ENCODE assay signal across 10 cellular contexts in genomic region chr3:172096881-172097420, GRCh38. TPM values are rescaled to one million over a fixed set of nuclear protein-coding genes. Genes with fewer than 3 reads are reported as not detected.
DNase-seq lines count a peak whose midpoint lies in the region; ATAC-seq and TF ChIP-seq lines count a peak whose summit lies in the region.
"Had no signal": no experiment of that assay in that cellular context is flagged by ENCODE, and none has a peak within 500 bp of the region (broad histone marks: within the 10 kb centered on the region; RNA-seq: fewer than 3 reads in every experiment).

No MANE protein-coding gene starts in this region.

- peaks cover 0 to 55% (median 22%) of the 10 kb centered on the region in 4 donors for H3K4me1 ChIP-seq in right lobe of liver

- in situ Hi-C loops in brain microvascular endothelial cell (cut with HindIII; ENCODE audit: low pct_ligation_motif_present, low sequenced_read_pairs) = no loop called here

- peak; percentile 54 for DNase-seq in AG08395 (ENCODE audit: low spot score)
- DNase-seq in LoVo (ENCODE audit: low spot score) = peak; percentile 41
- DNase-seq in brain microvascular endothelial cell = peak; percentile 71
- DNase-seq in right lobe of liver = peak in 1 of 3 donors; percentile 57
- no peak for DNase-seq in stimulated activated CD4-positive, alpha-beta T cell treated with anti-CD3 and anti-CD28 coated beads, Interleukin-4, amount 100 ng/mL, for 1 hour
- DNase-seq in stimulated activated CD4-positive, alpha-beta T cell treated with anti-CD3 and anti-CD28 coated beads, Interleukin-15, amount 100 ng/mL, for 24 hours = no peak
- DNase-seq: CD4-positive, alpha-beta memory T cell; NCI-H1694 treated with DMSO at 0.1 percent for 48 hours had no signal

- H3K36me3 ChIP-seq in brain microvascular endothelial cell (replicated peaks) = peaks cover 6% of the 10 kb centered on the region
- no peaks in the 10 kb centered on the region for H3K36me3 ChIP-seq in right lobe of liver

- 31% methylated on average over 3 of the region's 3 CpGs for WGBS in right lobe of liver (ENCODE audit: insufficient coverage, low coverage, low lambda C conversion rate, missing lambda C conversion rate)

- no peak for TF ChIP-seq POLR2A in right lobe of liver (IDR thresholded peaks at IDR 0.05)

- H3K27me3 ChIP-seq in brain microvascular endothelial cell (replicated peaks) (no peaks in the 10 kb centered on the region), right lobe of liver (no peaks in the 10 kb centered on the region)

- no peaks in the 10 kb centered on the region for H3K9me3 ChIP-seq in right lobe of liver

- no peak for TF ChIP-seq CTCF in brain microvascular endothelial cell (IDR thresholded peaks at IDR 0.05; ENCODE audit: low read depth, low read length, missing control alignments)
- TF ChIP-seq CTCF in right lobe of liver (IDR thresholded peaks at IDR 0.05) = no peak

- ATAC-seq in right lobe of liver (peak; percentile 67 to 90 (median 76)), GM19395 (IDR thresholded peaks at IDR 0.05; ENCODE audit: unreplicated experiment) (no peak), HG03521 (IDR thresholded peaks at IDR 0.05; ENCODE audit: unreplicated experiment) (no peak)

- H3K4me3 ChIP-seq in brain microvascular endothelial cell (ENCODE audit: low read depth, low read length) (no peak overlapping the region), right lobe of liver (no peak overlapping the region)

- intact Hi-C loops in right lobe of liver (cut with DNase I) = no loop called here

- H3K27ac ChIP-seq in brain microvascular endothelial cell = peak overlapping the region; percentile 57
- H3K27ac ChIP-seq in right lobe of liver = peak overlapping the region; percentile 6 to 90 (median 38)

RNA-seq across cellular contexts. Expression of gene FNDC3B, which starts 57.6 kb away (rescaled TPM):
- total RNA-seq in right lobe of liver = 100 to 1,000 TPM in 1 of 6 experiments, 10 to 100 TPM in 5; 40.2 to 184 (median 63.5) TPM

Comparison
In these comparisons a context has a peak if more than half of its experiments do, and no peak if none do; other contexts are left out.
1. DNase-seq: peak in AG08395 (single experiment), LoVo (single experiment) and brain microvascular endothelial cell (single experiment); none in stimulated activated CD4-positive, alpha-beta T cell treated with anti-CD3 and anti-CD28 coated beads, Interleukin-4, amount 100 ng/mL, for 1 hour (single experiment) and stimulated activated CD4-positive, alpha-beta T cell treated with anti-CD3 and anti-CD28 coated beads, Interleukin-15, amount 100 ng/mL, for 24 hours (single experiment).
2. ATAC-seq: peak in right lobe of liver (4 of 4); none in GM19395 (single experiment) and HG03521 (single experiment).